14 cellular contexts compared by ENCODE assay signal in genomic region chr20:58656825-58657224, GRCh38. TPM values are rescaled to one million over a fixed set of nuclear protein-coding genes. Genes with fewer than 3 reads are reported as not detected.
A peak's percentile ranks its signal among the peaks of the same experiment; 100 is the strongest.
DNase-seq lines count a peak whose midpoint lies in the region; ATAC-seq, FAIRE-seq and TF ChIP-seq lines count a peak whose summit lies in the region.
"Had no signal": no experiment of that assay in that cellular context is flagged by ENCODE, and none has a peak within 500 bp of the region (broad histone marks: within the 10 kb centered on the region; RNA-seq: fewer than 3 reads in every experiment).

No MANE protein-coding gene starts in this region.

- H3K9me3 Mint-ChIP-seq in T-helper 2 cell treated with Interferon-gamma antibody and Interleukin-4, amounts not matched to agents 5 μg/mL and 100 μg/mL, for 36 hours = no peaks in the 10 kb centered on the region
- H3K9me3 Mint-ChIP-seq in astrocyte (ENCODE audit: unreplicated experiment) = no peaks in the 10 kb centered on the region
- H3K9me3 Mint-ChIP-seq in glutamatergic neuron (ENCODE audit: unreplicated experiment) = no peaks in the 10 kb centered on the region

- no peak overlapping the region for H4K8ac ChIP-seq in IMR-90 (ENCODE audit: low read depth in 2 of 2, low read length in 2 of 2)

- no peak overlapping the region for H3K14ac ChIP-seq in IMR-90 (replicated peaks; ENCODE audit: low read depth, low read length)

- H3K27me3 ChIP-seq in IMR-90 (ENCODE audit: control insufficient read depth, insufficient read depth, low read length) (no peaks in the 10 kb centered on the region), astrocyte (ENCODE audit: insufficient read depth, low read length) (no peaks in the 10 kb centered on the region), neural cell (ENCODE audit: insufficient read depth, low read depth, low read length) (no peaks in the 10 kb centered on the region)
- H3K27me3 ChIP-seq: sigmoid colon, tibial nerve had no signal

- BruUV-seq in IMR-90 (replicated peaks; lab: Mats Ljungman, UMichigan) = no TSS peak

- H2AFZ ChIP-seq in IMR-90 (replicated peaks; ENCODE audit: low read length, poor library complexity) (no peak overlapping the region), astrocyte (ENCODE audit: low read depth, low read length) (no peak overlapping the region), neural cell (ENCODE audit: low read depth, low read length) (no peak overlapping the region)

- FAIRE-seq in astrocyte (lab: Jason Lieb, UNC) = no peak

- no peak overlapping the region for H2BK120ac ChIP-seq in IMR-90 (ENCODE audit: low read depth, low read length)

- POLR2A ChIA-PET in IMR-90 (lab: Charles Lee; ENCODE audit: unreplicated experiment) = interaction anchor here (0.6 kb wide), 1 partner anchor 82 kb away, joined by 6 read pairs; no protein-coding TSS in a partner anchor

- H3K4ac ChIP-seq in IMR-90 (ENCODE audit: low read depth, low read length) = no peak overlapping the region

- no peak for TF ChIP-seq CTCF in IMR-90 (conservative IDR thresholded peaks at IDR 0.05; ENCODE audit: low read depth, low read length)
- no peak for TF ChIP-seq CTCF in astrocyte (IDR thresholded peaks at IDR 0.05; ENCODE audit: insufficient read depth, low read depth, low read length)
- no peak for TF ChIP-seq CTCF in neural cell (IDR thresholded peaks at IDR 0.05; ENCODE audit: poor library complexity, severe bottlenecking)
- TF ChIP-seq CTCF in glutamatergic neuron (IDR thresholded peaks at IDR 0.05; ENCODE audit: partially characterized antibody, unreplicated experiment) = no peak

- 0 out of 2 replicates have a peak, but pooled peaks cover 5% of the 10 kb centered on the region for H3K9me1 ChIP-seq in IMR-90 (ENCODE audit: insufficient read depth, low read length)

- H3K36me3 ChIP-seq in IMR-90 (ENCODE audit: control insufficient read depth, insufficient read depth, low read length) (peaks cover 9% of the 10 kb centered on the region; the same call in 1 of the 2 replicates), astrocyte (ENCODE audit: insufficient read depth, low read length) (peaks cover 3% of the 10 kb centered on the region), neural cell (ENCODE audit: insufficient read depth, low read length) (no peaks in the 10 kb centered on the region)

- peaks cover 57% of the 10 kb centered on the region for H3K4me1 Mint-ChIP-seq in T-helper 2 cell treated with Interferon-gamma antibody and Interleukin-4, amounts not matched to agents 5 μg/mL and 100 μg/mL, for 36 hours (ENCODE audit: low read depth)
- H3K4me1 Mint-ChIP-seq in astrocyte (ENCODE audit: low read depth, unreplicated experiment) = peaks cover 29% of the 10 kb centered on the region
- peaks cover 24% of the 10 kb centered on the region for H3K4me1 Mint-ChIP-seq in glutamatergic neuron (ENCODE audit: low read depth, unreplicated experiment)

- CTCF ChIA-PET in IMR-90 (lab: Yijun Ruan, JAX) = interaction anchor here (1.1 to 1.3 kb wide), 2 partner anchors 10 to 18 kb away, joined by 3 read pairs; no protein-coding TSS in a partner anchor

- no peak overlapping the region for H2BK20ac ChIP-seq in IMR-90 (ENCODE audit: low read depth, low read length)

- WGBS in IMR-90 (ENCODE audit: extremely low coverage in 2 of 2, insufficient read length in 1 of 2), 2 experiments = no CpG with 5 or more reads among the region's 2 CpGs

- dilution Hi-C loops in IMR-90 (cut with HindIII; ENCODE audit: low sequenced_read_pairs, unreplicated experiment) = loop anchor here (25.0 kb wide), 1 partner anchor 420 kb away; the partner anchor contains the start of gene ANKRD60

- H3K27ac ChIP-seq in IMR-90 (ENCODE audit: insufficient read depth, low read length) (no peak overlapping the region), astrocyte (ENCODE audit: low read depth, low read length) (no peak overlapping the region), neural cell (ENCODE audit: low read length) (no peak overlapping the region)
- H3K27ac ChIP-seq: HL-60, RWPE1, tibial nerve had no signal

- peaks cover 23 to 61% of the 10 kb centered on the region in 2 experiments for H3K79me1 ChIP-seq in IMR-90 (ENCODE audit: low read depth in 1 of 2, low read length in 2 of 2)

- no peak overlapping the region for H2BK5ac ChIP-seq in IMR-90 (ENCODE audit: low read depth, low read length, poor library complexity, severe bottlenecking)

- H4K91ac ChIP-seq in IMR-90 (ENCODE audit: insufficient read depth, low read depth, low read length) = no peak overlapping the region

- intact Hi-C loops in IMR-90 (cut with micrococcal nuclease) = loop anchor here (10.0 kb wide), 1 partner anchor 342 kb away; no protein-coding TSS in a partner anchor

- DNase-seq in T-helper 2 cell treated with Interferon-gamma antibody and Interleukin-4, amounts not matched to agents 5 μg/mL and 100 μg/mL, for 36 hours (ENCODE audit: low spot score) = no peak
- DNase-seq in T-helper 2 cell (no peak), IMR-90 (no peak), astrocyte (ENCODE audit: low read depth) (no peak), glutamatergic neuron (no peak), UCSD-AML1 (lab: John Stamatoyannopoulos, UW; ENCODE audit: unreplicated experiment) (no peak)
- DNase-seq: Calu3, NCI-H446, sigmoid colon had no signal

- peaks cover 28% of the 10 kb centered on the region for H4K20me1 ChIP-seq in IMR-90 (ENCODE audit: insufficient read depth, low read length)
- H4K20me1 ChIP-seq in astrocyte (ENCODE audit: insufficient read depth, low read length) = peaks cover 37% of the 10 kb centered on the region
- peaks cover 45% of the 10 kb centered on the region for H4K20me1 ChIP-seq in neural cell (ENCODE audit: insufficient read depth)

- H3K79me2 ChIP-seq in astrocyte (ENCODE audit: insufficient read depth, low read length) (peaks cover 100% of the 10 kb centered on the region), neural cell (replicated peaks; ENCODE audit: insufficient read depth, low read length) (peaks cover 87% of the 10 kb centered on the region)

- TF ChIP-seq EP300 in neural cell (conservative IDR thresholded peaks at IDR 0.05; ENCODE audit: poor library complexity, severe bottlenecking) = no peak

- H2AK5ac ChIP-seq in IMR-90 (ENCODE audit: low read depth, low read length) = no peak overlapping the region

- peak overlapping the region; percentile 14 for H3K4me2 ChIP-seq in IMR-90 (ENCODE audit: low read depth, low read length)
- H3K4me2 ChIP-seq in astrocyte (ENCODE audit: low read length) = peak overlapping the region; percentile 25
- peak overlapping the region; percentile 61 for H3K4me2 ChIP-seq in neural cell (ENCODE audit: low read length)

- H3K23ac ChIP-seq in IMR-90 (ENCODE audit: low read depth, low read length) = no peak overlapping the region

- no peak overlapping the region for H2BK15ac ChIP-seq in IMR-90 (ENCODE audit: low read depth, low read length)

- in situ Hi-C loops in IMR-90 (cut with MboI; ENCODE audit: low sequenced_read_pairs) = loop anchor here (10.0 kb wide), 1 partner anchor 422 kb away; no protein-coding TSS in a partner anchor

- TF ChIP-seq RAD21 in IMR-90 (IDR thresholded peaks at IDR 0.05; ENCODE audit: low read length) (no peak), neural cell (conservative IDR thresholded peaks at IDR 0.05) (no peak)

- no peak overlapping the region for H2AK9ac ChIP-seq in IMR-90 (replicated peaks; ENCODE audit: low read depth, low read length, poor library complexity)

- H3K9me2 ChIP-seq in neural cell (ENCODE audit: insufficient read depth, low read length) = no peaks in the 10 kb centered on the region

- H3K36me3 Mint-ChIP-seq in T-helper 2 cell treated with Interferon-gamma antibody and Interleukin-4, amounts not matched to agents 5 μg/mL and 100 μg/mL, for 36 hours (ENCODE audit: low read depth) = peaks cover 46% of the 10 kb centered on the region
- H3K36me3 Mint-ChIP-seq in astrocyte (ENCODE audit: low read depth, unreplicated experiment) = peaks cover 8% of the 10 kb centered on the region
- H3K36me3 Mint-ChIP-seq in glutamatergic neuron (ENCODE audit: unreplicated experiment) = no peaks in the 10 kb centered on the region

- peaks cover 4% of the 10 kb centered on the region for H3K4me1 ChIP-seq in IMR-90 (ENCODE audit: control insufficient read depth, insufficient read depth, low read length)
- peaks cover 20% of the 10 kb centered on the region for H3K4me1 ChIP-seq in astrocyte (ENCODE audit: insufficient read depth, low read length)

- H3K9ac ChIP-seq in IMR-90 (ENCODE audit: low read depth, low read length) (no peak overlapping the region), astrocyte (ENCODE audit: low read length) (no peak overlapping the region), neural cell (ENCODE audit: low read length) (no peak overlapping the region)

- peak overlapping the region; percentile 77 for H3K27ac Mint-ChIP-seq in T-helper 2 cell treated with Interferon-gamma antibody and Interleukin-4, amounts not matched to agents 5 μg/mL and 100 μg/mL, for 36 hours
- no peak overlapping the region for H3K27ac Mint-ChIP-seq in astrocyte (ENCODE audit: unreplicated experiment)
- no peak overlapping the region for H3K27ac Mint-ChIP-seq in glutamatergic neuron (ENCODE audit: unreplicated experiment)

- no peaks in the 10 kb centered on the region for H3K27me3 Mint-ChIP-seq in T-helper 2 cell treated with Interferon-gamma antibody and Interleukin-4, amounts not matched to agents 5 μg/mL and 100 μg/mL, for 36 hours (ENCODE audit: low read depth)
- H3K27me3 Mint-ChIP-seq in astrocyte (ENCODE audit: low read depth, unreplicated experiment) (no peaks in the 10 kb centered on the region), glutamatergic neuron (ENCODE audit: unreplicated experiment) (no peaks in the 10 kb centered on the region)

- peak overlapping the region; percentile 78 for H3K4me3 Mint-ChIP-seq in T-helper 2 cell treated with Interferon-gamma antibody and Interleukin-4, amounts not matched to agents 5 μg/mL and 100 μg/mL, for 36 hours
- H3K4me3 Mint-ChIP-seq in astrocyte (ENCODE audit: unreplicated experiment) (peak overlapping the region; percentile 43), glutamatergic neuron (ENCODE audit: unreplicated experiment) (no peak overlapping the region)

- H4K5ac ChIP-seq in IMR-90 (ENCODE audit: low read depth, low read length) = no peak overlapping the region

- ATAC-seq in IMR-90 (ENCODE audit: low read depth) = no peak
- ATAC-seq in GM21528 (IDR thresholded peaks at IDR 0.05; ENCODE audit: low FRiP score, unreplicated experiment) = no peak

- no peak overlapping the region for H3K56ac ChIP-seq in IMR-90 (ENCODE audit: extremely low read depth, insufficient read depth, low read length)

- TF ChIP-seq POLR2A in IMR-90 (IDR thresholded peaks at IDR 0.05; ENCODE audit: low read depth, low read length) = no peak

- H3K4me3 ChIP-seq in IMR-90 (ENCODE audit: insufficient read depth, low read depth, low read length) = no peak overlapping the region
- H3K4me3 ChIP-seq in astrocyte (ENCODE audit: insufficient read depth, low read depth, low read length) = no peak overlapping the region
- peak overlapping the region; percentile 77 for H3K4me3 ChIP-seq in neural cell (ENCODE audit: low read length)
- H3K4me3 ChIP-seq: sigmoid colon, tibial nerve had no signal

- H3F3A ChIP-seq in neural cell (ENCODE audit: insufficient read depth, low read length, poor library complexity, severe bottlenecking) = no peaks in the 10 kb centered on the region

- H3K9me3 ChIP-seq in IMR-90 (ENCODE audit: control insufficient read depth, insufficient read depth, low read length) (no peaks in the 10 kb centered on the region), astrocyte (ENCODE audit: insufficient read depth, low read depth, low read length) (no peaks in the 10 kb centered on the region), neural cell (ENCODE audit: low read length) (no peaks in the 10 kb centered on the region)
- H3K9me3 ChIP-seq: sigmoid colon, tibial nerve had no signal

- H3K18ac ChIP-seq in IMR-90 (ENCODE audit: low read depth, low read length) = no peak overlapping the region

RNA-seq across cellular contexts. Expression of gene STX16, which starts 5.7 kb away (rescaled TPM):
- total RNA-seq in IMR-90 (2012; rRNA removed) (26.9 and 29.4 TPM in 2 replicates), astrocyte (54.3 and 59.3 TPM in 2 replicates), glutamatergic neuron (ENCODE audit: unreplicated experiment) (71.2 TPM)
- polyA plus RNA-seq in IMR-90 (2012; rRNA removed) (48.5 and 58.2 TPM in 2 replicates), neural cell (120 and 130 TPM in 2 replicates)
- 17.4 and 21.0 TPM in 2 replicates for polyA plus RNA-seq in IMR-90 (2012; cell fraction: cytosol; rRNA removed)
- polyA plus RNA-seq in IMR-90 (2012; cell fraction: nucleus; rRNA removed; ENCODE audit: low replicate concordance) = 118 and 306 TPM in 2 replicates
- polyA minus RNA-seq in neural cell = 99.0 and 99.1 TPM in 2 replicates

RNA-seq across cellular contexts. Expression of gene NPEPL1, which starts 35.8 kb away (rescaled TPM):
- total RNA-seq in IMR-90 (2012; rRNA removed) (6.3 and 7.2 TPM in 2 replicates), astrocyte (25.4 and 27.1 TPM in 2 replicates), glutamatergic neuron (ENCODE audit: unreplicated experiment) (43.2 TPM)
- polyA plus RNA-seq in IMR-90 (2012; rRNA removed) (10.4 and 10.7 TPM in 2 replicates), neural cell (63.4 and 81.9 TPM in 2 replicates)
- 7.4 and 8.5 TPM in 2 replicates for polyA plus RNA-seq in IMR-90 (2012; cell fraction: cytosol; rRNA removed)
- polyA plus RNA-seq in IMR-90 (2012; cell fraction: nucleus; rRNA removed; ENCODE audit: low replicate concordance) = 61.8 and 109 TPM in 2 replicates
- polyA minus RNA-seq in neural cell = 15.0 and 18.5 TPM in 2 replicates
